Comparison of ENCODE assay signal across 8 cellular contexts in the genomic region with DNA sequence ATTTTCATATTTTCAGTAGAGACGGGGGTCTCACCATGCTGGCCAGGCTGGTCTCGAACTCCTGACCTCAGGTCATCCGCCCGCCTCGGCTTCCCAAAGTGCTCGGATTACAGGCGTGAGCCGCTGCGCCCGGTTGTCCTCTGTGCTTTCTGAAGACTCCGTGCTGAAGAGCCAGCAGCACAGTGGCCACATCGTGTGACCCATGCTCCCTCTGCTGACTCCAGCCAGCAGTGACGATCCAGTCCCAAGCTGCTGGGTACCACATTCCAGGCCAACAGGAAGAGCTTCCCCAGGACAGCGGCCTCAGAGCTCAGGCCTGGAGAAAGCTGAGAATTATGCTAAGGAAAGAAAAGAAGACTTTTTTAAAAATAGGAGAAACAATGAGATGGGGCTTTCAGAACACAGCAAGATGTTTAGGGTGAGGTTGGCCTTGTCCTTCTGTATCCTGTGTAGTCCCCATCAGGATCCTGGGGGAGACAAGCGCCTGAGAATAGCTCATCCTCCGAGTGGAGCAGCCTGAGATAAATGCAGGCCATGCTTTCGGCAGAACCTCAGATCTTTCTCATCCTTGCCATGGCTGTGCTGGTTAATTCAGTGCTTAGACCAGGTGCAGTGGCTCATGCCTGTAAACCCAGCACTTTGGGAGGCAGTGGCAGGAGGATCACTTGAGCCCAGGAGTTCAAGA.
DNase-seq lines count a peak whose midpoint lies in the region; ATAC-seq and TF ChIP-seq lines count a peak whose summit lies in the region.

No MANE protein-coding gene starts in this region.

- no peak overlapping the region for H2BK120ac ChIP-seq in trophoblast cell (ENCODE audit: insufficient read depth, low read length, poor library complexity)

- ATAC-seq in HG02798 (IDR thresholded peaks at IDR 0.05; ENCODE audit: poor library complexity, unreplicated experiment), result no peak
- no peak for ATAC-seq in GM21447 (IDR thresholded peaks at IDR 0.05; ENCODE audit: unreplicated experiment)
- no peak for ATAC-seq in GM18517 (IDR thresholded peaks at IDR 0.05; ENCODE audit: unreplicated experiment)
- ATAC-seq in GM21390 (IDR thresholded peaks at IDR 0.05; ENCODE audit: unreplicated experiment), result no peak

- H2AFZ ChIP-seq in trophoblast cell (ENCODE audit: insufficient read depth, low read length, poor library complexity), result no peak overlapping the region

- TF ChIP-seq CTCF in GM12875 (IDR thresholded peaks at IDR 0.05; ENCODE audit: borderline replicate concordance, insufficient read depth, low read depth, low read length) (0 out of 2 replicates have a peak, but pooled peaks have one; percentile 0), epithelial cell of proximal tubule (conservative IDR thresholded peaks at IDR 0.05; ENCODE audit: low read depth, low read length) (peak; percentile 65)

- H3K9ac ChIP-seq in trophoblast cell (ENCODE audit: low read length), result no peak overlapping the region

- no peaks in the 10 kb centered on the region for H3K4me1 ChIP-seq in trophoblast cell (ENCODE audit: control insufficient read depth in 1 of 2, insufficient read depth in 2 of 2, low read length in 2 of 2)

- H3K27ac ChIP-seq in trophoblast cell (ENCODE audit: low read depth, low read length), result no peak overlapping the region

- peak; percentile 7 for DNase-seq in NCI-H748 treated with DMSO at 0.1 percent for 48 hours (lab: John Stamatoyannopoulos, UW)
- DNase-seq in epithelial cell of proximal tubule (ENCODE audit: low read depth), result no peak
- DNase-seq in trophoblast cell, result peak; percentile 46 to 59

- no peaks in the 10 kb centered on the region for H3K27me3 ChIP-seq in trophoblast cell (ENCODE audit: insufficient read depth, low read length)

- H3K14ac ChIP-seq in trophoblast cell (ENCODE audit: low read length), result no peak overlapping the region

- H2BK12ac ChIP-seq in trophoblast cell (ENCODE audit: low read length), result no peak overlapping the region

- H3K4ac ChIP-seq in trophoblast cell (ENCODE audit: low read depth, low read length), result no peak overlapping the region

- no peak overlapping the region for H2BK5ac ChIP-seq in trophoblast cell (ENCODE audit: low read depth, low read length, poor library complexity)

- no peak overlapping the region for H4K12ac ChIP-seq in trophoblast cell (ENCODE audit: low read depth, low read length)

- H3K4me3 ChIP-seq in GM12875 (ENCODE audit: low read depth, low read length), result no peak overlapping the region
- H3K4me3 ChIP-seq in epithelial cell of proximal tubule (ENCODE audit: low read depth, low read length), result no peak overlapping the region
- H3K4me3 ChIP-seq in trophoblast cell (ENCODE audit: low read depth, low read length), result no peak overlapping the region

- H4K91ac ChIP-seq in trophoblast cell (ENCODE audit: low read depth, low read length), result no peak overlapping the region

- H3K79me2 ChIP-seq in trophoblast cell (ENCODE audit: control insufficient read depth, insufficient read depth, low read length, poor library complexity), result no peaks in the 10 kb centered on the region

- H3K9me3 ChIP-seq in trophoblast cell (ENCODE audit: insufficient read depth, low read depth, low read length), result no peaks in the 10 kb centered on the region

- H3K18ac ChIP-seq in trophoblast cell (ENCODE audit: low read length), result no peak overlapping the region

- H4K8ac ChIP-seq in trophoblast cell (ENCODE audit: low read depth, low read length), result no peak overlapping the region

- H3K79me1 ChIP-seq in trophoblast cell (ENCODE audit: low read length), result no peaks in the 10 kb centered on the region

- WGBS in trophoblast cell (ENCODE audit: extremely low coverage, insufficient coverage, insufficient read length), result no CpG with 5 or more reads among the region's 17 CpGs

- no peaks in the 10 kb centered on the region for H3K36me3 ChIP-seq in trophoblast cell (ENCODE audit: control insufficient read depth in 1 of 2, insufficient read depth in 2 of 2, low read length in 2 of 2)

- H3K4me2 ChIP-seq in trophoblast cell (ENCODE audit: low read length), result no peak overlapping the region

- no peak overlapping the region for H2AK5ac ChIP-seq in trophoblast cell (ENCODE audit: low read length)

- H3K23ac ChIP-seq in trophoblast cell (ENCODE audit: low read length), result no peak overlapping the region
